ENCODE assay signal across 27 cellular contexts in genomic region chr5:52359261-52359660, GRCh38.
"Had no signal": no experiment of that assay in that cellular context is flagged by ENCODE, and none has a peak within 500 bp of the region (broad histone marks: within the 10 kb centered on the region; RNA-seq: fewer than 3 reads in every experiment).

No MANE protein-coding gene starts in this region.

- H3K36me3 ChIP-seq: left lung, lower lobe of right lung, neural progenitor cell, ovary, right atrium auricular region, right lobe of liver, stomach, thyroid gland, transverse colon, upper lobe of left lung, vagina had no signal

- H3K4me3 ChIP-seq: left lung, lower lobe of right lung, neural progenitor cell, ovary, right atrium auricular region, right lobe of liver, stomach, testis, thyroid gland, transverse colon, upper lobe of left lung, vagina had no signal

- H3K27me3 ChIP-seq: left lung, neural progenitor cell, ovary, right atrium auricular region, right lobe of liver, stomach, testis, thyroid gland, transverse colon, upper lobe of left lung, vagina had no signal

- DNase-seq: hypothalamus; immature natural killer cell; kidney; left colon; left lung; lower lobe of right lung; mammary epithelial cell; mesendoderm; naive B cell; natural killer cell; nephron progenitor cell; ovary; right lobe of liver; stimulated activated CD4-positive, alpha-beta T cell treated with anti-CD3 and anti-CD28 coated beads, Interleukin-12 subunit alpha, Interleukin-12 subunit beta, amount 100 ng/mL, for 4 hours; stimulated activated CD4-positive, alpha-beta T cell treated with anti-CD3 and anti-CD28 coated beads, Interleukin-15, amount 100 ng/mL, for 24 hours; stimulated activated CD4-positive, alpha-beta T cell treated with anti-CD3 and anti-CD28 coated beads, Interleukin-2, amount 100 ng/mL, for 24 hours; stimulated activated CD4-positive, alpha-beta T cell treated with anti-CD3 and anti-CD28 coated beads, Interleukin-4, amount 100 ng/mL, for 1 hour; stimulated activated naive B cell treated with anti-CD40 and anti-IgM and Interleukin-4, amounts not matched to agents 10 μg/mL and 1 μg/mL and 100 μg/mL, for 72 hours; stimulated activated naive CD8-positive, alpha-beta T cell treated with anti-CD3 and anti-CD28 coated beads, Interleukin-15, Interleukin-2, amounts not matched to agents 100 U/mL and 50 U/mL, for 24 hours; stomach; testis; thyroid gland; transverse colon; upper lobe of left lung had no signal

- H3K4me1 ChIP-seq: left lung, lower lobe of right lung, neural progenitor cell, right atrium auricular region, right lobe of liver, testis, thyroid gland, transverse colon, upper lobe of left lung, vagina had no signal

- ATAC-seq: left colon; left lung; lower lobe of right lung; natural killer cell; right lobe of liver; stimulated activated naive B cell treated with anti-CD40 and anti-IgM and Interleukin-4, amounts not matched to agents 10 μg/mL and 1 μg/mL and 100 μg/mL, for 72 hours; stimulated activated naive CD8-positive, alpha-beta T cell treated with anti-CD3 and anti-CD28 coated beads, Interleukin-15, Interleukin-2, amounts not matched to agents 100 U/mL and 50 U/mL, for 24 hours had no signal

- H3K4me2 ChIP-seq: neural progenitor cell had no signal

- H3K27ac ChIP-seq: left lung, lower lobe of right lung, neural progenitor cell, ovary, right atrium auricular region, right lobe of liver, stomach, testis, thyroid gland, transverse colon, upper lobe of left lung, vagina had no signal

- H2AFZ ChIP-seq: neural progenitor cell had no signal

- H3K9ac ChIP-seq: neural progenitor cell had no signal

- H3K9me3 ChIP-seq: left lung, lower lobe of right lung, ovary, right atrium auricular region, right lobe of liver, stomach, testis, thyroid gland, transverse colon, upper lobe of left lung, vagina had no signal
